Comparison of ENCODE assay signal across 22 cellular contexts in the genomic region with DNA sequence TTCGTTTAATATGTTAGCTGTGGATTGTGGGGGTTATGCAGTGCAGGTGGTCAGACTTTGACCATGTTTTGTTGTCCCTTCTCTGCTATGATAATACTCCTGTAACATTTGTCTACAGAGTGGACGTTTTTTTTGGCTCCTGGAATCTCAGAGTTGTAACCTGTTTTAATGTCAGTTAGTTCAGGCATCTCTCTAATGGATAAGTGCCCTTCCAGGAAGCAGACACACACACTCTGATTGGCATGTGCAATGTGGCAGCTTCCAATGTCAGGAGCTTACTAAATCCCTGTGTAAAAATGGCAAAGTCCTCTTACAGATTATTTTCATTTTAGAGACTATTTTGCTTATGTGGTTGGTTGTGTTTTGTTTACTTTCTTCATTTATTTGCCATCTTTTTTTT.
DNase-seq lines count a peak whose midpoint lies in the region; ATAC-seq, FAIRE-seq and TF ChIP-seq lines count a peak whose summit lies in the region.
"Had no signal": no experiment of that assay in that cellular context is flagged by ENCODE, and none has a peak within 500 bp of the region (broad histone marks: within the 10 kb centered on the region; RNA-seq: fewer than 3 reads in every experiment).

No MANE protein-coding gene starts in this region.

- intact Hi-C loops in HepG2 (cut with micrococcal nuclease; ENCODE audit: unreplicated experiment): no loop called here
- intact Hi-C loops in right lobe of liver (cut with DNase I): no loop called here

- TF ChIP-seq CTCF in liver (IDR thresholded peaks at IDR 0.05; ENCODE audit: low read depth, low read length, missing input control) (no peak), HepG2 (CRISPR knock-in tag; IDR thresholded peaks at IDR 0.05) (no peak), SU-DHL-6 (IDR thresholded peaks at IDR 0.05; ENCODE audit: insufficient read depth, low read length, poor library complexity, severe bottlenecking) (no peak), right lobe of liver (IDR thresholded peaks at IDR 0.05) (no peak)

- H3K36me3 ChIP-seq in liver (ENCODE audit: control insufficient read depth in 4 of 4, insufficient read depth in 3 of 4, low read depth in 1 of 4, low read length in 3 of 4) (no peaks in the 10 kb centered on the region), HepG2 (replicated peaks in 1 of 2; ENCODE audit: control insufficient read depth in 1 of 2, insufficient read depth in 2 of 2, low read length in 2 of 2) (no peaks in the 10 kb centered on the region), SU-DHL-6 (ENCODE audit: low read length) (no peaks in the 10 kb centered on the region), right lobe of liver (no peaks in the 10 kb centered on the region)
- H3K36me3 ChIP-seq: BLaER1 treated with 17β-estradiol and CSF1 and Interleukin-3, amounts not matched to agents 10 nM and 100 nM had no signal

- FAIRE-seq in HepG2 (lab: Jason Lieb, UNC): no peak
- FAIRE-seq: A549, D721Med, G401.6, GM12891, GM19239 had no signal

- H3K4me1 ChIP-seq in liver (ENCODE audit: control insufficient read depth in 4 of 4, insufficient read depth in 4 of 4, low read length in 3 of 4) (peaks cover 0 to 6% (median 4%) of the 10 kb centered on the region in 4 donors), HepG2 (ENCODE audit: insufficient read depth, low read length) (no peaks in the 10 kb centered on the region), right lobe of liver (peaks cover 0 to 5% (median 0%) of the 10 kb centered on the region in 4 donors)
- H3K4me1 ChIP-seq: A549; BLaER1 treated with 17β-estradiol and CSF1 and Interleukin-3, amounts not matched to agents 10 nM and 100 nM; Caco-2 had no signal

- TF ChIP-seq RAD21 in liver (IDR thresholded peaks at IDR 0.05) (peak in 1 of 2 donors; percentile 8), HepG2 (CRISPR knock-in tag; IDR thresholded peaks at IDR 0.05) (no peak)

- H3K27me3 Mint-ChIP-seq in stimulated activated memory B cell treated with anti-CD40 and anti-IgM and Interleukin-4, amounts not matched to agents 10 μg/mL and 1 μg/mL and 100 μg/mL, for 72 hours: no peaks in the 10 kb centered on the region
- H3K27me3 Mint-ChIP-seq: B cell; CD4-positive, alpha-beta T cell had no signal

- in situ Hi-C loops in HepG2 (cut with HindIII; ENCODE audit: extremely low pct_ligation_motif_present, low pct_unique_long_range_greater_than_20kb): no loop called here

- H3K4me3 Mint-ChIP-seq in stimulated activated memory B cell treated with anti-CD40 and anti-IgM and Interleukin-4, amounts not matched to agents 10 μg/mL and 1 μg/mL and 100 μg/mL, for 72 hours: no peak overlapping the region
- H3K4me3 Mint-ChIP-seq: B cell; CD4-positive, alpha-beta T cell; CD8-positive, alpha-beta T cell had no signal

- H3K36me3 Mint-ChIP-seq in stimulated activated memory B cell treated with anti-CD40 and anti-IgM and Interleukin-4, amounts not matched to agents 10 μg/mL and 1 μg/mL and 100 μg/mL, for 72 hours: no peaks in the 10 kb centered on the region
- H3K36me3 Mint-ChIP-seq: CD8-positive, alpha-beta T cell had no signal

- CTCF ChIA-PET in HepG2 (lab: Yijun Ruan, JAX; ENCODE audit: low intra/inter-chr PET ratio, low total read pairs): no interaction called here

- H3K27me3 ChIP-seq in liver (ENCODE audit: control insufficient read depth in 4 of 4, insufficient read depth in 4 of 4, low read length in 3 of 4): no peaks in the 10 kb centered on the region
- H3K27me3 ChIP-seq in HepG2 (ENCODE audit: control insufficient read depth in 1 of 2, insufficient read depth in 2 of 2, low read length in 2 of 2): no peaks in the 10 kb centered on the region; a peak in 1 of 5 replicates
- H3K27me3 ChIP-seq in SU-DHL-6 (ENCODE audit: low read length): no peaks in the 10 kb centered on the region
- no peaks in the 10 kb centered on the region for H3K27me3 ChIP-seq in right lobe of liver
- H3K27me3 ChIP-seq: BLaER1 treated with 17β-estradiol and CSF1 and Interleukin-3, amounts not matched to agents 10 nM and 100 nM had no signal

- no peaks in the 10 kb centered on the region for H3K4me1 Mint-ChIP-seq in stimulated activated memory B cell treated with anti-CD40 and anti-IgM and Interleukin-4, amounts not matched to agents 10 μg/mL and 1 μg/mL and 100 μg/mL, for 72 hours
- H3K4me1 Mint-ChIP-seq: B cell had no signal

- no peaks in the 10 kb centered on the region for H3K9me3 ChIP-seq in liver (ENCODE audit: control insufficient read depth in 4 of 4, low read length in 3 of 4)
- H3K9me3 ChIP-seq in HepG2 (ENCODE audit: low read length): peaks cover 28% of the 10 kb centered on the region
- no peaks in the 10 kb centered on the region for H3K9me3 ChIP-seq in SU-DHL-6 (ENCODE audit: insufficient read depth, low read length)
- H3K9me3 ChIP-seq in right lobe of liver: no peaks in the 10 kb centered on the region
- H3K9me3 ChIP-seq: A549; BLaER1 treated with 17β-estradiol and CSF1 and Interleukin-3, amounts not matched to agents 10 nM and 100 nM; Caco-2 had no signal

- H3K9ac ChIP-seq in liver (ENCODE audit: low read depth in 1 of 2, low read length in 2 of 2) (no peak overlapping the region), HepG2 (ENCODE audit: insufficient read depth, low read depth, low read length) (no peak overlapping the region), SU-DHL-6 (ENCODE audit: low read length) (no peak overlapping the region)
- H3K9ac ChIP-seq: BLaER1 treated with 17β-estradiol and CSF1 and Interleukin-3, amounts not matched to agents 10 nM and 100 nM had no signal

- H3K4me3 ChIP-seq in liver (ENCODE audit: low read depth in 1 of 3, low read length in 3 of 3) (no peak overlapping the region), HepG2 (replicated peaks in 1 of 3; ENCODE audit: insufficient read depth in 1 of 3, low read depth in 2 of 3, low read length in 3 of 3) (no peak overlapping the region), SU-DHL-6 (ENCODE audit: insufficient read depth, low read length, poor library complexity, severe bottlenecking) (no peak overlapping the region), right lobe of liver (no peak overlapping the region)
- H3K4me3 ChIP-seq: A549; BLaER1 treated with 17β-estradiol and CSF1 and Interleukin-3, amounts not matched to agents 10 nM and 100 nM had no signal

- no peak overlapping the region for H3K4me2 ChIP-seq in HepG2 (ENCODE audit: low read depth, low read length)
- no peak overlapping the region for H3K4me2 ChIP-seq in SU-DHL-6 (ENCODE audit: low read depth, low read length, poor library complexity, severe bottlenecking)
- H3K4me2 ChIP-seq: A549; BLaER1 treated with 17β-estradiol and CSF1 and Interleukin-3, amounts not matched to agents 10 nM and 100 nM had no signal

- H3K27ac ChIP-seq in liver (ENCODE audit: low read depth in 1 of 2, low read length in 2 of 2) (peak overlapping the region in 1 of 2 donors; percentile 38), HepG2 (ENCODE audit: extremely low read length, insufficient read depth, low read length) (no peak overlapping the region), SU-DHL-6 (ENCODE audit: low read depth, low read length) (no peak overlapping the region), right lobe of liver (no peak overlapping the region)
- H3K27ac ChIP-seq: 22Rv1; A549; BLaER1 treated with 17β-estradiol and CSF1 and Interleukin-3, amounts not matched to agents 10 nM and 100 nM; C4-2B had no signal

- TF ChIP-seq EP300 in HepG2 (IDR thresholded peaks at IDR 0.05; ENCODE audit: low read depth in 2 of 2, low read length in 2 of 2): no peak
- TF ChIP-seq EP300 in HepG2 (CRISPR knock-in tag; IDR thresholded peaks at IDR 0.05; ENCODE audit: borderline replicate concordance): no peak

- H2AFZ ChIP-seq in HepG2 (ENCODE audit: low read length) (no peak overlapping the region), SU-DHL-6 (ENCODE audit: low read depth, low read length, severe bottlenecking) (peak overlapping the region; percentile 43)

- no peaks in the 10 kb centered on the region for H3F3A ChIP-seq in SU-DHL-6 (ENCODE audit: insufficient read depth)

- no peaks in the 10 kb centered on the region for H3K9me2 ChIP-seq in SU-DHL-6 (replicated peaks; ENCODE audit: insufficient read depth, low read length)

- H3K27ac Mint-ChIP-seq in stimulated activated memory B cell treated with anti-CD40 and anti-IgM and Interleukin-4, amounts not matched to agents 10 μg/mL and 1 μg/mL and 100 μg/mL, for 72 hours: no peak overlapping the region
- H3K27ac Mint-ChIP-seq: B cell; CD4-positive, alpha-beta T cell; CD8-positive, alpha-beta T cell had no signal

- peaks cover 3% of the 10 kb centered on the region for H3K9me3 Mint-ChIP-seq in stimulated activated memory B cell treated with anti-CD40 and anti-IgM and Interleukin-4, amounts not matched to agents 10 μg/mL and 1 μg/mL and 100 μg/mL, for 72 hours

- DNase-seq in HepG2 (ENCODE audit: low spot score) (no peak), right lobe of liver (peak in 1 of 3 donors; percentile 21), LoVo (ENCODE audit: low spot score) (no peak)
- DNase-seq: AML-193; Caco-2; Calu3; CD4-positive, alpha-beta T cell; CD8-positive, alpha-beta T cell; DMS79 treated with DMSO at 0.1 percent for 48 hours; GF-D8 had no signal

- ATAC-seq in HepG2 (no peak), right lobe of liver (peak; percentile 60 to 95 (median 86))
- no peak for ATAC-seq in stimulated activated memory B cell treated with anti-CD40 and anti-IgM and Interleukin-4, amounts not matched to agents 10 μg/mL and 1 μg/mL and 100 μg/mL, for 72 hours
- ATAC-seq: A549; CD8-positive, alpha-beta T cell had no signal

- no peaks in the 10 kb centered on the region for H3K79me2 ChIP-seq in HepG2 (ENCODE audit: insufficient read depth, low read length)
- no peaks in the 10 kb centered on the region for H3K79me2 ChIP-seq in SU-DHL-6 (ENCODE audit: insufficient read depth, low read length)

- H4K20me1 ChIP-seq in HepG2 (ENCODE audit: insufficient read depth, low read length): no peaks in the 10 kb centered on the region
- H4K20me1 ChIP-seq in SU-DHL-6 (ENCODE audit: low read depth, low read length): no peaks in the 10 kb centered on the region
- H4K20me1 ChIP-seq: BLaER1 treated with 17β-estradiol and CSF1 and Interleukin-3, amounts not matched to agents 10 nM and 100 nM had no signal

- WGBS in liver: 14% methylated on average over 2 of the region's 2 CpGs
- WGBS in HepG2 (ENCODE audit: low lambda C conversion rate): 2% methylated on average over 2 of the region's 2 CpGs
- WGBS in right lobe of liver (ENCODE audit: insufficient coverage, low coverage, low lambda C conversion rate, missing lambda C conversion rate): 30% methylated on average over 2 of the region's 2 CpGs

- no peak for TF ChIP-seq POLR2A in HepG2 (IDR thresholded peaks at IDR 0.05; ENCODE audit: insufficient read depth in 1 of 2, low read depth in 2 of 2, low read length in 2 of 2)
- no peak for TF ChIP-seq POLR2A in right lobe of liver (IDR thresholded peaks at IDR 0.05)

- POLR2A ChIA-PET in HepG2 (lab: Yijun Ruan, JAX): no interaction called here

- BruUV-seq in HepG2 (replicated peaks; lab: Mats Ljungman, UMichigan): no TSS peak

TF ChIP-seq in liver, 16 proteins besides CTCF, POLR2A, EP300 and RAD21 (continues in another document):
- peak; percentile 32 for TF ChIP-seq YY1 (IDR thresholded peaks at IDR 0.05)
- no peak for TF ChIP-seq EGR1 (IDR thresholded peaks at IDR 0.05; ENCODE audit: low read depth in 2 of 2)
- peak in 1 of 2 donors; percentile 9 for TF ChIP-seq RXRA (IDR thresholded peaks at IDR 0.05)

Comparison
In these comparisons a context has a peak if more than half of its experiments do, and no peak if none do; other contexts are left out.
1. ATAC-seq: peak in right lobe of liver (4 of 4); none in HepG2 (single experiment) and stimulated activated memory B cell treated with anti-CD40 and anti-IgM and Interleukin-4, amounts not matched to agents 10 μg/mL and 1 μg/mL and 100 μg/mL, for 72 hours (single experiment).